1 cellular context compared by ENCODE assay signal in the genomic region with DNA sequence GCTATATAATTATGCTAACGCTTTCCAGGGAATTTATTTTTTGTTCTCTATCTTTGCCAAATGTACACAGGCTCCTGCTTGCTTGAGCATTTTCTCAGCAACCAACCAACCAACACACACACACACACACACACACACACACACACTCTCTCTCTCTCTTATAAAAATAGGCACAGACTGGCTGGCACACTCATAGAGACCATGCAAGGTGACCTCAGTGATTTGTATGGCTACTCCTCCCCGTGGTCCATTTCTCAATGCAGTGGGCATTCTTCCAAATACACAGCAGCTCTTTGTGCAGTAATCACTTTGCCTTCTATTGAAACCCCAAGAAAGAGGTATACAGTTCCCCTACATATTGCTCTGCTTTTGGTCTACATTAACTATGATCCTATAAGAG.
TF ChIP-seq lines count a peak whose summit lies in the region.

No MANE protein-coding gene starts in this region.

TF ChIP-seq in HEK293, 187 proteins besides CTCF, POLR2A, EP300 and RAD21 (continued from another document):
- TF ChIP-seq, protein P1, sequence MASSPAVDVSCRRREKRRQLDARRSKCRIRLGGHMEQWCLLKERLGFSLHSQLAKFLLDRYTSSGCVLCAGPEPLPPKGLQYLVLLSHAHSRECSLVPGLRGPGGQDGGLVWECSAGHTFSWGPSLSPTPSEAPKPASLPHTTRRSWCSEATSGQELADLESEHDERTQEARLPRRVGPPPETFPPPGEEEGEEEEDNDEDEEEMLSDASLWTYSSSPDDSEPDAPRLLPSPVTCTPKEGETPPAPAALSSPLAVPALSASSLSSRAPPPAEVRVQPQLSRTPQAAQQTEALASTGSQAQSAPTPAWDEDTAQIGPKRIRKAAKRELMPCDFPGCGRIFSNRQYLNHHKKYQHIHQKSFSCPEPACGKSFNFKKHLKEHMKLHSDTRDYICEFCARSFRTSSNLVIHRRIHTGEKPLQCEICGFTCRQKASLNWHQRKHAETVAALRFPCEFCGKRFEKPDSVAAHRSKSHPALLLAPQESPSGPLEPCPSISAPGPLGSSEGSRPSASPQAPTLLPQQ (tag by site-specific recombination; IDR thresholded peaks at IDR 0.05), result 0 out of 2 replicates have a peak, but pooled peaks have one; percentile 39
- TF ChIP-seq, protein P2, sequence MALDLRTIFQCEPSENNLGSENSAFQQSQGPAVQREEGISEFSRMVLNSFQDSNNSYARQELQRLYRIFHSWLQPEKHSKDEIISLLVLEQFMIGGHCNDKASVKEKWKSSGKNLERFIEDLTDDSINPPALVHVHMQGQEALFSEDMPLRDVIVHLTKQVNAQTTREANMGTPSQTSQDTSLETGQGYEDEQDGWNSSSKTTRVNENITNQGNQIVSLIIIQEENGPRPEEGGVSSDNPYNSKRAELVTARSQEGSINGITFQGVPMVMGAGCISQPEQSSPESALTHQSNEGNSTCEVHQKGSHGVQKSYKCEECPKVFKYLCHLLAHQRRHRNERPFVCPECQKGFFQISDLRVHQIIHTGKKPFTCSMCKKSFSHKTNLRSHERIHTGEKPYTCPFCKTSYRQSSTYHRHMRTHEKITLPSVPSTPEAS (tag by site-specific recombination; IDR thresholded peaks at IDR 0.05), result 0 out of 2 replicates have a peak, but pooled peaks have one; percentile 52
